Comparison of ENCODE assay signal across 8 cellular contexts in genomic region chr18:12839057-12839525, GRCh38. TPM values are rescaled to one million over a fixed set of nuclear protein-coding genes. Genes with fewer than 3 reads are reported as not detected.
DNase-seq lines count a peak whose midpoint lies in the region; ATAC-seq and TF ChIP-seq lines count a peak whose summit lies in the region.

No MANE protein-coding gene starts in this region.

- WGBS in ovary, 3 donors, result 34 to 52% (median 45%) methylated on average over 2 of the region's 2 CpGs

- H3K4me3 Mint-ChIP-seq in Calu3 (ENCODE audit: low read depth, unreplicated experiment) (peak overlapping the region; percentile 58), natural killer cell (peak overlapping the region; percentile 92)
- peak overlapping the region; percentile 63 for H3K4me3 Mint-ChIP-seq in activated T-helper 2 cell treated with anti-CD3 and anti-CD28 coated beads, Interferon-gamma antibody, Interleukin-2, Interleukin-4, amounts not matched to agents 10 μg/mL and 5 μg/mL and 100 μg/mL, durations not matched to agents 14 hours and 24 hours and 36 hours (ENCODE audit: low read depth)

- DNase-seq in Calu3 (no peak), GM20000 (ENCODE audit: low spot score) (peak; percentile 38), natural killer cell (no peak), HuH-7 (ENCODE audit: low spot score) (no peak), ovary (no peak), HPDE6-E6E7 (ENCODE audit: extremely low spot score) (no peak)
- DNase-seq in activated T-helper 2 cell treated with anti-CD3 and anti-CD28 coated beads, Interferon-gamma antibody, Interleukin-2, Interleukin-4, amounts not matched to agents 10 μg/mL and 5 μg/mL and 100 μg/mL, durations not matched to agents 14 hours and 24 hours and 36 hours (ENCODE audit: low spot score), result no peak

- no peaks in the 10 kb centered on the region for H3K27me3 ChIP-seq in ovary

- no peak for TF ChIP-seq EP300 in ovary (IDR thresholded peaks at IDR 0.05)

- peak overlapping the region in 1 of 2 donors; percentile 66 for H3K27ac ChIP-seq in ovary

- H3K4me1 ChIP-seq in ovary (ENCODE audit: insufficient read depth), result peaks cover 1% of the 10 kb centered on the region

- ATAC-seq in HG03469 (IDR thresholded peaks at IDR 0.05; ENCODE audit: unreplicated experiment), result peak; percentile 23
- ATAC-seq in natural killer cell, result peak; percentile 29 to 50 (median 38)

- CTCF ChIA-PET in Calu3 (lab: Charles Lee), result interaction anchor here (0.7 to 1.0 kb wide), 2 partner anchors 48 to 154 kb away, joined by 4 read pairs; no protein-coding TSS in a partner anchor

- intact Hi-C loops in Calu3 (cut with micrococcal nuclease; ENCODE audit: unreplicated experiment), result loop anchor here (2.0 kb wide), 2 partner anchors 24 to 46 kb away; partner anchors contain the start of gene PTPN2
- intact Hi-C loops in activated T-helper 2 cell treated with anti-CD3 and anti-CD28 coated beads, Interferon-gamma antibody, Interleukin-2, Interleukin-4, amounts not matched to agents 10 μg/mL and 5 μg/mL and 100 μg/mL, durations not matched to agents 14 hours and 24 hours and 36 hours (cut with micrococcal nuclease), result loop anchor here (1.0 kb wide), 3 partner anchors 11 to 44 kb away; no protein-coding TSS in a partner anchor
- intact Hi-C loops in natural killer cell (cut with micrococcal nuclease), result loop anchor here (1.0 to 2.0 kb wide), 4 partner anchors 18 to 82 kb away; partner anchors contain the start of gene PTPN2
- intact Hi-C loops in ovary (cut with DNase I), result no loop called here

- no TSS peak for BruUV-seq in Calu3 (replicated peaks; lab: Mats Ljungman, UMichigan)

- TF ChIP-seq POLR2A in ovary (IDR thresholded peaks at IDR 0.05), result no peak

- H3K27ac Mint-ChIP-seq in Calu3 (ENCODE audit: unreplicated experiment), result peak overlapping the region; percentile 42
- H3K27ac Mint-ChIP-seq in activated T-helper 2 cell treated with anti-CD3 and anti-CD28 coated beads, Interferon-gamma antibody, Interleukin-2, Interleukin-4, amounts not matched to agents 10 μg/mL and 5 μg/mL and 100 μg/mL, durations not matched to agents 14 hours and 24 hours and 36 hours, result peak overlapping the region; percentile 91
- peak overlapping the region; percentile 92 to 98 for H3K27ac Mint-ChIP-seq in natural killer cell

- H3K4me1 Mint-ChIP-seq in Calu3 (ENCODE audit: low read depth, unreplicated experiment) (peaks cover 62% of the 10 kb centered on the region), natural killer cell (peaks cover 66% of the 10 kb centered on the region in 2 donors)
- peaks cover 65% of the 10 kb centered on the region for H3K4me1 Mint-ChIP-seq in activated T-helper 2 cell treated with anti-CD3 and anti-CD28 coated beads, Interferon-gamma antibody, Interleukin-2, Interleukin-4, amounts not matched to agents 10 μg/mL and 5 μg/mL and 100 μg/mL, durations not matched to agents 14 hours and 24 hours and 36 hours (ENCODE audit: low read depth)

- no peak overlapping the region for H3K4me3 ChIP-seq in ovary

- no peaks in the 10 kb centered on the region for H3K36me3 ChIP-seq in ovary

- no peaks in the 10 kb centered on the region for H3K9me3 ChIP-seq in ovary

- H3K27me3 Mint-ChIP-seq in Calu3 (ENCODE audit: unreplicated experiment) (no peaks in the 10 kb centered on the region), natural killer cell (ENCODE audit: low read depth in 2 of 2) (no peaks in the 10 kb centered on the region)
- no peaks in the 10 kb centered on the region for H3K27me3 Mint-ChIP-seq in activated T-helper 2 cell treated with anti-CD3 and anti-CD28 coated beads, Interferon-gamma antibody, Interleukin-2, Interleukin-4, amounts not matched to agents 10 μg/mL and 5 μg/mL and 100 μg/mL, durations not matched to agents 14 hours and 24 hours and 36 hours (ENCODE audit: low read depth)

- H3K9me3 Mint-ChIP-seq in Calu3 (ENCODE audit: low read depth, unreplicated experiment), result no peaks in the 10 kb centered on the region
- H3K9me3 Mint-ChIP-seq in activated T-helper 2 cell treated with anti-CD3 and anti-CD28 coated beads, Interferon-gamma antibody, Interleukin-2, Interleukin-4, amounts not matched to agents 10 μg/mL and 5 μg/mL and 100 μg/mL, durations not matched to agents 14 hours and 24 hours and 36 hours, result no peaks in the 10 kb centered on the region
- H3K9me3 Mint-ChIP-seq in natural killer cell, result no peaks in the 10 kb centered on the region

- peaks cover 49% of the 10 kb centered on the region for H3K36me3 Mint-ChIP-seq in Calu3 (ENCODE audit: insufficient read depth, unreplicated experiment)
- peaks cover 53% of the 10 kb centered on the region for H3K36me3 Mint-ChIP-seq in activated T-helper 2 cell treated with anti-CD3 and anti-CD28 coated beads, Interferon-gamma antibody, Interleukin-2, Interleukin-4, amounts not matched to agents 10 μg/mL and 5 μg/mL and 100 μg/mL, durations not matched to agents 14 hours and 24 hours and 36 hours (ENCODE audit: low read depth)
- no peaks in the 10 kb centered on the region for H3K36me3 Mint-ChIP-seq in natural killer cell

- TF ChIP-seq CTCF in Calu3 (IDR thresholded peaks at IDR 0.05; ENCODE audit: unreplicated experiment) (no peak), GM20000 (IDR thresholded peaks at IDR 0.05; ENCODE audit: extremely low read depth, missing control alignments) (no peak), natural killer cell (IDR thresholded peaks at IDR 0.05) (no peak), ovary (IDR thresholded peaks at IDR 0.05) (no peak)

RNA-seq across cellular contexts. Expression of gene PTPN2, which starts 44.9 kb away (rescaled TPM):
- total RNA-seq in Calu3 (2022) (58.1 and 61.5 TPM in 2 replicates), natural killer cell (100 to 1,000 TPM; 110 to 115 (median 112) TPM), ovary (10 to 100 TPM; 29.4 to 47.3 (median 36.0) TPM)
- total RNA-seq in activated T-helper 2 cell treated with anti-CD3 and anti-CD28 coated beads, Interferon-gamma antibody, Interleukin-2, Interleukin-4, amounts not matched to agents 10 μg/mL and 5 μg/mL and 100 μg/mL, durations not matched to agents 14 hours and 24 hours and 36 hours, result 57.3 and 60.6 TPM in 2 replicates
- 10 to 100 TPM; 42.3 to 48.1 TPM for polyA plus RNA-seq in ovary

Comparison
In these comparisons a context has a peak if more than half of its experiments do, and no peak if none do; other contexts are left out.
1. H3K27ac Mint-ChIP-seq: peak in every context shown above with its lines; median percentile 95 in natural killer cell; 91 in activated T-helper 2 cell treated with anti-CD3 and anti-CD28 coated beads, Interferon-gamma antibody, Interleukin-2, Interleukin-4, amounts not matched to agents 10 μg/mL and 5 μg/mL and 100 μg/mL, durations not matched to agents 14 hours and 24 hours and 36 hours; 42 in Calu3.
2. intact Hi-C loops: an anchor here in Calu3 (2.0 kb wide), activated T-helper 2 cell treated with anti-CD3 and anti-CD28 coated beads, Interferon-gamma antibody, Interleukin-2, Interleukin-4, amounts not matched to agents 10 μg/mL and 5 μg/mL and 100 μg/mL, durations not matched to agents 14 hours and 24 hours and 36 hours (1.0 kb wide) and natural killer cell (1.0 to 2.0 kb wide); none called in ovary.